In the genomic region with DNA sequence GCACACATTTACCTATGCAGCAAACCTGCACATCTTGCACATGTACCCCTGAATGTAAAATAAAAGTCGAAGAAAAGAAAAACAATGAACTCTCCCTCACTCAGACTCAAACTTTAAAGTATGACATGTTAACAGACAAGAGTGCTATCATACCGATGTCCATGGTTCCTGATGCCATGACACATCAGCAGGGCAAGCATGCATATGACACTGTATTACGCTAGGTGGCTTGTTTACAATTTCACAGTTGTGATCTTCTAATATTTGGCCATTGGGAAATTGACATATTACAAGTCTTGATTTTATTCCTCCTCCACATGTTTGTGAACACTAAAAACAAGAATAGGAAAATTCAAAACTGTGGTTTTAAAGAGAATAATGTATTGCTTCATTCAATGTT, we compare ENCODE assay signal across 27 cellular contexts.
"Had no signal": no experiment of that assay in that cellular context is flagged by ENCODE, and none has a peak within 500 bp of the region (broad histone marks: within the 10 kb centered on the region; RNA-seq: fewer than 3 reads in every experiment).

No MANE protein-coding gene starts in this region.

- H3K9me3 Mint-ChIP-seq: activated CD4-positive, alpha-beta T cell treated with anti-CD3 and anti-CD28 coated beads, Interleukin-2, amount 10 ng/mL, durations not matched to agents 24 days and 14 days; activated CD8-positive, alpha-beta T cell treated with anti-CD3 and anti-CD28 coated beads for 36 hours; activated naive CD8-positive, alpha-beta T cell treated with anti-CD3 and anti-CD28 coated beads for 36 hours; activated T-cell treated with anti-CD3 and anti-CD28 coated beads, Interleukin-2, amount 50 U/mL, for 72 hours; activated T-helper 17 cell treated with anti-CD3 and anti-CD28 coated beads, Interleukin-2, amount 50 U/mL, for 72 hours; central memory CD8-positive, alpha-beta T cell had no signal

- H3K4me3 Mint-ChIP-seq: activated CD4-positive, alpha-beta T cell treated with anti-CD3 and anti-CD28 coated beads, Interleukin-2, amount 10 ng/mL, durations not matched to agents 24 days and 14 days; activated CD8-positive, alpha-beta T cell treated with anti-CD3 and anti-CD28 coated beads for 36 hours; activated naive CD8-positive, alpha-beta T cell treated with anti-CD3 and anti-CD28 coated beads for 36 hours; activated T-cell treated with anti-CD3 and anti-CD28 coated beads, Interleukin-2, amount 50 U/mL, for 72 hours; activated T-helper 17 cell treated with anti-CD3 and anti-CD28 coated beads, Interleukin-2, amount 50 U/mL, for 72 hours; central memory CD8-positive, alpha-beta T cell had no signal

- H3K27ac ChIP-seq: brain microvascular endothelial cell, colonic mucosa, KMS-11, SJCRH30, SK-N-MC had no signal

- DNase-seq: activated CD4-positive, alpha-beta T cell treated with anti-CD3 and anti-CD28 coated beads, Interleukin-2, amount 10 ng/mL, durations not matched to agents 24 days and 14 days; activated CD4-positive, alpha-beta T cell treated with anti-CD3 and anti-CD28 coated beads, Interleukin-2, amount 50 U/mL, for 4 hours; activated CD8-positive, alpha-beta T cell treated with anti-CD3 and anti-CD28 coated beads for 36 hours; activated effector memory CD4-positive, alpha-beta T cell treated with anti-CD3 and anti-CD28 coated beads, Interleukin-2, amount 50 U/mL, for 16 hours; activated naive CD4-positive, alpha-beta T cell; activated naive CD4-positive, alpha-beta T cell treated with anti-CD3 and anti-CD28 coated beads, Interleukin-2, amount 50 U/mL, for 16 hours; activated naive CD8-positive, alpha-beta T cell treated with anti-CD3 and anti-CD28 coated beads for 36 hours; activated T-cell treated with anti-CD3 and anti-CD28 coated beads, Interleukin-2, amount 50 U/mL, for 1 hour; activated T-cell treated with anti-CD3 and anti-CD28 coated beads, Interleukin-2, amount 50 U/mL, for 72 hours; amniotic stem cell; aorta; brain microvascular endothelial cell; colonic mucosa; NCI-H1092 treated with DMSO at 0.1 percent for 48 hours; NCI-H1436; NCI-H187; NCI-H2081; NCI-H345; NCI-H526; OCI-M1; SHP77; SJCRH30; T1000 had no signal

- H3K4me2 ChIP-seq: KMS-11 had no signal

- H3K27me3 ChIP-seq: brain microvascular endothelial cell, colonic mucosa, SJCRH30 had no signal

- ATAC-seq: activated CD8-positive, alpha-beta T cell treated with anti-CD3 and anti-CD28 coated beads for 36 hours; activated T-cell treated with anti-CD3 and anti-CD28 coated beads, Interleukin-2, amount 50 U/mL, for 72 hours; activated T-helper 17 cell treated with anti-CD3 and anti-CD28 coated beads, Interleukin-2, amount 50 U/mL, for 72 hours had no signal

- H3K9ac ChIP-seq: KMS-11 had no signal

- H3K27me3 Mint-ChIP-seq: activated CD4-positive, alpha-beta T cell treated with anti-CD3 and anti-CD28 coated beads, Interleukin-2, amount 10 ng/mL, durations not matched to agents 24 days and 14 days; activated CD8-positive, alpha-beta T cell treated with anti-CD3 and anti-CD28 coated beads for 36 hours; activated naive CD8-positive, alpha-beta T cell treated with anti-CD3 and anti-CD28 coated beads for 36 hours; activated T-helper 17 cell treated with anti-CD3 and anti-CD28 coated beads, Interleukin-2, amount 50 U/mL, for 72 hours; central memory CD8-positive, alpha-beta T cell had no signal

- H3K27ac Mint-ChIP-seq: activated CD4-positive, alpha-beta T cell treated with anti-CD3 and anti-CD28 coated beads, Interleukin-2, amount 10 ng/mL, durations not matched to agents 24 days and 14 days; activated CD8-positive, alpha-beta T cell treated with anti-CD3 and anti-CD28 coated beads for 36 hours; activated naive CD8-positive, alpha-beta T cell treated with anti-CD3 and anti-CD28 coated beads for 36 hours; activated T-cell treated with anti-CD3 and anti-CD28 coated beads, Interleukin-2, amount 50 U/mL, for 72 hours; activated T-helper 17 cell treated with anti-CD3 and anti-CD28 coated beads, Interleukin-2, amount 50 U/mL, for 72 hours had no signal

- H3K4me3 ChIP-seq: colonic mucosa, SJCRH30, SK-N-MC had no signal

- H3K36me3 ChIP-seq: brain microvascular endothelial cell, colonic mucosa, SJCRH30 had no signal

- H3K4me1 ChIP-seq: colonic mucosa, SJCRH30 had no signal

- H3K36me3 Mint-ChIP-seq: activated naive CD8-positive, alpha-beta T cell treated with anti-CD3 and anti-CD28 coated beads for 36 hours had no signal

- H3K4me1 Mint-ChIP-seq: activated CD4-positive, alpha-beta T cell treated with anti-CD3 and anti-CD28 coated beads, Interleukin-2, amount 10 ng/mL, durations not matched to agents 24 days and 14 days; activated naive CD8-positive, alpha-beta T cell treated with anti-CD3 and anti-CD28 coated beads for 36 hours; activated T-helper 17 cell treated with anti-CD3 and anti-CD28 coated beads, Interleukin-2, amount 50 U/mL, for 72 hours; central memory CD8-positive, alpha-beta T cell had no signal

- H3K9me3 ChIP-seq: colonic mucosa, SJCRH30 had no signal
